1 cellular context compared by ENCODE assay signal in genomic region chr16:50531359-50531758, GRCh38.
TF ChIP-seq lines count a peak whose summit lies in the region.

No MANE protein-coding gene starts in this region.

TF ChIP-seq in HepG2, 621 proteins besides CTCF, POLR2A, EP300 and RAD21 (continued from another document):
- no peak for TF ChIP-seq ZBTB40 (IDR thresholded peaks at IDR 0.05)
- TF ChIP-seq ZBTB40 (CRISPR knock-in tag; IDR thresholded peaks at IDR 0.05) = no peak
- TF ChIP-seq ZNF253 (CRISPR knock-in tag; IDR thresholded peaks at IDR 0.05; ENCODE audit: borderline replicate concordance) = no peak
- TF ChIP-seq MTF1 (CRISPR knock-in tag; IDR thresholded peaks at IDR 0.05) = no peak
- 0 out of 2 replicates have a peak, but pooled peaks have one; percentile 58 for TF ChIP-seq ZC3H4 (CRISPR knock-in tag; IDR thresholded peaks at IDR 0.05; ENCODE audit: borderline replicate concordance)
- TF ChIP-seq DRAP1 (CRISPR knock-in tag; IDR thresholded peaks at IDR 0.05) = no peak
- TF ChIP-seq ZNF382 (CRISPR knock-in tag; IDR thresholded peaks at IDR 0.05; ENCODE audit: borderline replicate concordance) = no peak
- no peak for TF ChIP-seq ZNF124 (CRISPR knock-in tag; IDR thresholded peaks at IDR 0.05)
- TF ChIP-seq RARG (CRISPR knock-in tag; IDR thresholded peaks at IDR 0.05; ENCODE audit: low read depth) = no peak
- 0 out of 2 replicates have a peak, but pooled peaks have one; percentile 9 for TF ChIP-seq ZNF138 (CRISPR knock-in tag; IDR thresholded peaks at IDR 0.05; ENCODE audit: low read depth)
- no peak for TF ChIP-seq E2F5 (CRISPR knock-in tag; conservative IDR thresholded peaks at IDR 0.05)
- no peak for TF ChIP-seq ZNF782 (CRISPR knock-in tag; IDR thresholded peaks at IDR 0.05; ENCODE audit: borderline replicate concordance)
- TF ChIP-seq SSRP1 (CRISPR knock-in tag; IDR thresholded peaks at IDR 0.05) = 0 out of 2 replicates have a peak, but pooled peaks have one; percentile 10
- TF ChIP-seq CEBPB (IDR thresholded peaks at IDR 0.05; ENCODE audit: borderline replicate concordance, low read depth, low read length) = no peak
- TF ChIP-seq CREBL2 (CRISPR knock-in tag; IDR thresholded peaks at IDR 0.05; ENCODE audit: borderline replicate concordance) = no peak
- TF ChIP-seq NFE2L2 (IDR thresholded peaks at IDR 0.05; ENCODE audit: low read length) = no peak
- peak; percentile 34; the same call in 1 of the 2 replicates for TF ChIP-seq RBFOX2 (IDR thresholded peaks at IDR 0.05; ENCODE audit: low read depth, low read length)
- TF ChIP-seq SYNCRIP (IDR thresholded peaks at IDR 0.05; ENCODE audit: insufficient read depth, low read depth, low read length) = no peak
- TF ChIP-seq FOSL2 (CRISPR knock-in tag; IDR thresholded peaks at IDR 0.05) = 0 out of 2 replicates have a peak, but pooled peaks have one; percentile 5
- TF ChIP-seq BORCS8-MEF2B (CRISPR knock-in tag; IDR thresholded peaks at IDR 0.05) = no peak
- no peak for TF ChIP-seq MLXIP (CRISPR knock-in tag; IDR thresholded peaks at IDR 0.05; ENCODE audit: borderline replicate concordance)
- no peak for TF ChIP-seq PAX8 (CRISPR knock-in tag; IDR thresholded peaks at IDR 0.05; ENCODE audit: borderline replicate concordance)
- no peak for TF ChIP-seq ZNF709 (CRISPR knock-in tag; IDR thresholded peaks at IDR 0.05)
- TF ChIP-seq EHMT2 (IDR thresholded peaks at IDR 0.05; ENCODE audit: borderline replicate concordance, low read depth, low read length) = no peak
- no peak for TF ChIP-seq ZNF234 (CRISPR knock-in tag; conservative IDR thresholded peaks at IDR 0.05)
